Comparison of ENCODE assay signal across 20 cellular contexts in the genomic region with DNA sequence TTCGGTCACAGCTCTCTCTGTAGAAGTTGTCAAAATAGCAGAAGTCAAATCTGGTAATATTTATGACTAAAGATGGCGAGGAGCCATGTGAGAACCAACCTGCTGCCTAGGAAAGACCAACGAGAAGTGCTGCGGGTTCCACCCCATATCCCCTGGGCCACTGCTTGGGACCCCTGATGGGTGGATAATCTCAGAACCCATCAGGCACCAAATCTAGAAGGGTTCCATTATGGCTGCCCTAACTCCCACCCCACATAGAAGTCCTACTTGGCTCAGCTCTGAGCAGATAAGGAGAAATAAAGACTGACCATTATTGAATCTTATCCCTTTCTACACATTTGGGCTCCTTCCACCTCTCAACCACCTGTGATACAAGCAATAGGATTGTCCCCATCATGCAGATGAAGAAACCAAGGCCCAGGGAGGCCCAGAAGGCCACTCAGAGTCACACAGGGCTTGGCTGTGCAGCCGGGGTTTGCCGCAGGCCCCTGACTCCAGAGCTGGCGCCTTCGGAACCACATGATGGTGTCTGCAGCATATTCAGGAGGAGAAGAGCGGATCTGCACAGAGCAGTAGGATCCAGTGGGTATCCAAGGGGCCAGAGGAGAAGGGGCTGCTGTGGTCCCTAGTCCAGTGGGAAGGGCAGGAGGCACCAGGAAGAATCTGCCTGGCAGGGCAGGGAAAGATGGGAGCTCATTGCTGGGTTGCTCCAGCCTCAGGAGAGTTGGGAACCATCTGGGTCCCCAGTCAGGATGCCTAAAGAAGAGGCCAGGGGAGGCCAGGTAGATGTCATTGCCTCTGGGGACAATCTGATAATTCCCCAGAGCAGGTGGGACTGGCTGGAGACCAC. TPM values are rescaled to one million over a fixed set of nuclear protein-coding genes. Genes with fewer than 3 reads are reported as not detected.
DNase-seq lines count a peak whose midpoint lies in the region; ATAC-seq and TF ChIP-seq lines count a peak whose summit lies in the region.
"Had no signal": no experiment of that assay in that cellular context is flagged by ENCODE, and none has a peak within 500 bp of the region (broad histone marks: within the 10 kb centered on the region; RNA-seq: fewer than 3 reads in every experiment).

No MANE protein-coding gene starts in this region.

- no peak overlapping the region for H2BK120ac ChIP-seq in neuronal stem cell (ENCODE audit: low read depth, low read length)

- H3K9me3 ChIP-seq in heart left ventricle, result no peaks in the 10 kb centered on the region
- peaks cover 0 to 2% of the 10 kb centered on the region in 2 donors for H3K9me3 ChIP-seq in neuronal stem cell (replicated peaks in 1 of 2; ENCODE audit: control insufficient read depth in 2 of 2, insufficient read depth in 1 of 2, low read depth in 1 of 2, low read length in 2 of 2)
- H3K9me3 ChIP-seq in stomach, result no peaks in the 10 kb centered on the region
- no peaks in the 10 kb centered on the region for H3K9me3 ChIP-seq in aorta (ENCODE audit: control insufficient read depth, low read length)
- no peaks in the 10 kb centered on the region for H3K9me3 ChIP-seq in smooth muscle cell (replicated peaks; ENCODE audit: low read depth)
- H3K9me3 ChIP-seq: A549, Caco-2, HAP-1, Peyer's patch had no signal

- no peaks in the 10 kb centered on the region for H3K4me1 Mint-ChIP-seq in endothelial cell (ENCODE audit: unreplicated experiment)

- no peak for TF ChIP-seq EP300 in stomach (IDR thresholded peaks at IDR 0.05)

- peak; percentile 12 for DNase-seq in left cardiac atrium
- DNase-seq in heart left ventricle, result no peak
- no peak for DNase-seq in endothelial cell (ENCODE audit: low spot score)
- DNase-seq in neuronal stem cell (ENCODE audit: low spot score), result no peak
- peak; percentile 11 for DNase-seq in stomach
- DNase-seq in aorta, result no peak
- no peak for DNase-seq in stimulated activated CD4-positive, alpha-beta T cell treated with anti-CD3 and anti-CD28 coated beads, Interleukin-4, amount 100 ng/mL, for 24 hours
- DNase-seq in smooth muscle cell (lab: John Stamatoyannopoulos, UW; ENCODE audit: unreplicated experiment), result no peak
- DNase-seq: CD4-positive, alpha-beta T cell; DMS153; GDM1; NCI-H1105; NCI-H510A; NCI-H748 treated with DMSO at 0.1 percent for 48 hours; NK-92 treated with Interleukin-12 subunit alpha and Interleukin-12 subunit beta, amount 100 ng/mL, for 24 hours had no signal

- H2BK5ac ChIP-seq in neuronal stem cell (ENCODE audit: low read length), result peak overlapping the region; percentile 35

- no peaks in the 10 kb centered on the region for H3F3A ChIP-seq in smooth muscle cell (ENCODE audit: low read depth)

- peak overlapping the region; percentile 30 for H3K27ac Mint-ChIP-seq in endothelial cell (ENCODE audit: unreplicated experiment)
- H3K27ac Mint-ChIP-seq: CD4-positive, alpha-beta T cell had no signal

- TF ChIP-seq POLR2A in heart left ventricle (IDR thresholded peaks at IDR 0.05) (no peak), stomach (IDR thresholded peaks at IDR 0.05) (no peak)

- no peak overlapping the region for H4K91ac ChIP-seq in neuronal stem cell (ENCODE audit: low read depth, low read length, poor library complexity)

- H3K4me1 ChIP-seq in heart left ventricle (no peaks in the 10 kb centered on the region), neuronal stem cell (ENCODE audit: control insufficient read depth in 2 of 2, insufficient read depth in 1 of 2, low read depth in 1 of 2, low read length in 2 of 2) (peaks cover 1 to 5% of the 10 kb centered on the region in 2 donors), stomach (no peaks in the 10 kb centered on the region), aorta (ENCODE audit: control insufficient read depth in 1 of 2, insufficient read depth in 2 of 2, low read length in 2 of 2) (no peaks in the 10 kb centered on the region), smooth muscle cell (ENCODE audit: low read depth) (no peaks in the 10 kb centered on the region)
- H3K4me1 ChIP-seq: A549, HAP-1, Peyer's patch had no signal

- no peaks in the 10 kb centered on the region for H3K36me3 Mint-ChIP-seq in endothelial cell (ENCODE audit: low read depth, unreplicated experiment)

- intact Hi-C loops in left cardiac atrium (cut with DNase I) (no loop called here), heart left ventricle (cut with DNase I) (no loop called here), stomach (cut with DNase I; ENCODE audit: low total_unique reads) (no loop called here), aorta (cut with DNase I) (no loop called here)

- no peak overlapping the region for H4K8ac ChIP-seq in neuronal stem cell (ENCODE audit: low read depth, low read length)

- H3K36me3 ChIP-seq in heart left ventricle (no peaks in the 10 kb centered on the region), neuronal stem cell (replicated peaks in 1 of 2; ENCODE audit: control insufficient read depth in 2 of 2, insufficient read depth in 2 of 2, low read length in 2 of 2) (no peaks in the 10 kb centered on the region), stomach (no peaks in the 10 kb centered on the region), aorta (ENCODE audit: control insufficient read depth in 1 of 2, insufficient read depth in 2 of 2, low read length in 1 of 2) (no peaks in the 10 kb centered on the region), smooth muscle cell (ENCODE audit: low read depth) (no peaks in the 10 kb centered on the region)
- H3K36me3 ChIP-seq: HAP-1, Peyer's patch had no signal

- H3K4me3 Mint-ChIP-seq in endothelial cell (ENCODE audit: unreplicated experiment), result no peak overlapping the region
- H3K4me3 Mint-ChIP-seq: CD4-positive, alpha-beta T cell had no signal

- peaks cover 11% of the 10 kb centered on the region for H3K27me3 Mint-ChIP-seq in endothelial cell (ENCODE audit: unreplicated experiment)

- no peak overlapping the region for H3K23ac ChIP-seq in neuronal stem cell (ENCODE audit: low read depth, low read length, poor library complexity)

- peak overlapping the region; percentile 42 for H2AK5ac ChIP-seq in neuronal stem cell (ENCODE audit: low read depth, low read length)

- H3K4ac ChIP-seq in neuronal stem cell (ENCODE audit: low read length), result no peak overlapping the region

- H3K9ac ChIP-seq in neuronal stem cell (ENCODE audit: low read depth, low read length, poor library complexity) (no peak overlapping the region), smooth muscle cell (ENCODE audit: low read depth) (no peak overlapping the region)

- no peaks in the 10 kb centered on the region for H4K20me1 ChIP-seq in smooth muscle cell (ENCODE audit: low read depth)

- no peaks in the 10 kb centered on the region for H3K79me2 ChIP-seq in smooth muscle cell (ENCODE audit: low read depth)

- H3K18ac ChIP-seq in neuronal stem cell (ENCODE audit: low read length), result no peak overlapping the region

- H3K4me2 ChIP-seq in neuronal stem cell (ENCODE audit: insufficient read depth, low read length, poor library complexity, severe bottlenecking) (no peak overlapping the region), smooth muscle cell (no peak overlapping the region)
- H3K4me2 ChIP-seq: A549 had no signal

- WGBS in heart left ventricle, 4 donors, result 86 to 90% (median 89%) methylated on average over 7 to 9 of the region's 9 CpGs
- no CpG with 5 or more reads among the region's 9 CpGs for WGBS in neuronal stem cell (ENCODE audit: extremely low coverage in 2 of 2, insufficient read length in 2 of 2, insufficient replicate concordance in 1 of 2), 2 donors
- WGBS in stomach, 5 donors, result 81 to 86% (median 83%) methylated on average over 9 of the region's 9 CpGs
- 70 to 77% methylated on average over 9 of the region's 9 CpGs for WGBS in aorta, 2 donors
- 91% methylated on average over 9 of the region's 9 CpGs for WGBS in smooth muscle cell (ENCODE audit: low lambda C conversion rate)

- no peaks in the 10 kb centered on the region for H3K9me3 Mint-ChIP-seq in endothelial cell (ENCODE audit: unreplicated experiment)
- H3K9me3 Mint-ChIP-seq: CD4-positive, alpha-beta T cell had no signal

- no peak overlapping the region for H2BK15ac ChIP-seq in neuronal stem cell (ENCODE audit: low read length)

- no peak overlapping the region for H3K4me3 ChIP-seq in heart left ventricle
- no peak overlapping the region for H3K4me3 ChIP-seq in neuronal stem cell (ENCODE audit: low read length in 2 of 2)
- no peak overlapping the region for H3K4me3 ChIP-seq in stomach
- no peak overlapping the region for H3K4me3 ChIP-seq in aorta (ENCODE audit: low read length in 2 of 2)
- no peak overlapping the region for H3K4me3 ChIP-seq in smooth muscle cell
- H3K4me3 ChIP-seq: A549, HAP-1, Peyer's patch had no signal

- no peak overlapping the region for H3K27ac ChIP-seq in heart left ventricle
- no peak overlapping the region for H3K27ac ChIP-seq in neuronal stem cell (replicated peaks; ENCODE audit: low read length)
- H3K27ac ChIP-seq in stomach, result no peak overlapping the region
- H3K27ac ChIP-seq in aorta (ENCODE audit: low read depth in 1 of 2, low read length in 2 of 2), result no peak overlapping the region
- no peak overlapping the region for H3K27ac ChIP-seq in smooth muscle cell (ENCODE audit: low read depth)
- H3K27ac ChIP-seq: A549, Peyer's patch had no signal

- no peak for ATAC-seq in left cardiac atrium
- no peak for ATAC-seq in heart left ventricle
- ATAC-seq in aorta (ENCODE audit: low FRiP score), result no peak
- ATAC-seq: A549, Right ventricle myocardium inferior had no signal

- H3K27me3 ChIP-seq in heart left ventricle (peaks cover 0 to 12% (median 0%) of the 10 kb centered on the region in 9 donors), neuronal stem cell (ENCODE audit: control insufficient read depth in 3 of 3, insufficient read depth in 3 of 3, low read depth in 1 of 3, low read length in 3 of 3) (peaks cover 0 to 37% (median 2%) of the 10 kb centered on the region in 3 experiments), stomach (peaks cover 0 to 46% (median 0%) of the 10 kb centered on the region in 3 donors), aorta (ENCODE audit: control insufficient read depth in 1 of 2, insufficient read depth in 2 of 2, low read length in 1 of 2) (no peaks in the 10 kb centered on the region), smooth muscle cell (ENCODE audit: low read depth) (peaks cover 12% of the 10 kb centered on the region)
- H3K27me3 ChIP-seq: Peyer's patch had no signal

- no peak overlapping the region for H2AFZ ChIP-seq in neuronal stem cell (ENCODE audit: low read length)
- H2AFZ ChIP-seq in smooth muscle cell (ENCODE audit: low read depth), result no peak overlapping the region

- H2BK12ac ChIP-seq in neuronal stem cell (ENCODE audit: low read length), result no peak overlapping the region

- TF ChIP-seq CTCF in heart left ventricle (IDR thresholded peaks at IDR 0.05) (no peak), endothelial cell (IDR thresholded peaks at IDR 0.05; ENCODE audit: unreplicated experiment) (no peak), stomach (IDR thresholded peaks at IDR 0.05) (no peak), smooth muscle cell (IDR thresholded peaks at IDR 0.05; ENCODE audit: borderline replicate concordance, insufficient read depth, poor library complexity, severe bottlenecking) (no peak)

- no peak overlapping the region for H3K14ac ChIP-seq in neuronal stem cell (ENCODE audit: low read length)

- H3K79me1 ChIP-seq in neuronal stem cell (ENCODE audit: low read depth, low read length), result no peaks in the 10 kb centered on the region

RNA-seq across cellular contexts. Expression of gene PCMTD2, which starts 9.6 kb away (rescaled TPM):
- total RNA-seq in left cardiac atrium, result 10 to 100 TPM; 54.9 to 76.4 TPM
- total RNA-seq in heart left ventricle, result 100 to 1,000 TPM in 1 of 9 donors, 10 to 100 TPM in 8; 41.7 to 128 (median 66.6) TPM
- 10 to 100 TPM; 23.9 to 29.5 TPM for polyA plus RNA-seq in heart left ventricle
- 104 TPM for total RNA-seq in endothelial cell (ENCODE audit: unreplicated experiment)
- 40.9 TPM for polyA plus RNA-seq in neuronal stem cell (2013, experiment 1 of 2)
- 42.6 TPM for polyA plus RNA-seq in neuronal stem cell (2013, experiment 2 of 2)
- 100 to 1,000 TPM in 1 of 5 donors, 10 to 100 TPM in 4; 15.2 to 107 (median 57.4) TPM for total RNA-seq in stomach
- 10 to 100 TPM; 14.1 to 29.3 (median 23.8) TPM for polyA plus RNA-seq in stomach
- 10 to 100 TPM; 38.7 to 71.4 TPM for total RNA-seq in aorta
- 10 to 100 TPM; 14.9 to 50.2 TPM for polyA plus RNA-seq in aorta
- total RNA-seq in smooth muscle cell, result 45.3 and 74.9 TPM in 2 replicates
- polyA plus RNA-seq in smooth muscle cell, result 15.4 and 18.9 TPM in 2 replicates

Comparison
In these comparisons a context has a peak if more than half of its experiments do, and no peak if none do; other contexts are left out.
1. DNase-seq: peak in left cardiac atrium (single experiment) and stomach (single experiment); none in heart left ventricle (0 of 5), endothelial cell (single experiment), neuronal stem cell (single experiment), aorta (0 of 2), stimulated activated CD4-positive, alpha-beta T cell treated with anti-CD3 and anti-CD28 coated beads, Interleukin-4, amount 100 ng/mL, for 24 hours (single experiment) and smooth muscle cell (single experiment).